In genomic region chr1:6198646-6199297, GRCh38 we compare ENCODE assay signal across 6 cellular contexts. TPM values are rescaled to one million over a fixed set of nuclear protein-coding genes. Genes with fewer than 3 reads are reported as not detected.
A peak's percentile ranks its signal among the peaks of the same experiment; 100 is the strongest.
DNase-seq lines count a peak whose midpoint lies in the region; ATAC-seq, FAIRE-seq and TF ChIP-seq lines count a peak whose summit lies in the region.

No MANE protein-coding gene starts in this region.

- H3K27me3 Mint-ChIP-seq in effector memory CD8-positive, alpha-beta T cell: no peaks in the 10 kb centered on the region

- ATAC-seq in GM19438 (IDR thresholded peaks at IDR 0.05; ENCODE audit: low read depth, unreplicated experiment): peak; percentile 34
- ATAC-seq in effector memory CD8-positive, alpha-beta T cell (replicated peaks): peak; percentile 21

- peak in 1 of 3 experiments; percentile 27 for DNase-seq in effector memory CD8-positive, alpha-beta T cell
- DNase-seq in sigmoid colon: no peak
- DNase-seq in NCI-H2196 (lab: John Stamatoyannopoulos, UW; ENCODE audit: unreplicated experiment): no peak
- DNase-seq in D721Med (ENCODE audit: insufficient read length, low spot score): no peak

- H3K27me3 ChIP-seq in HUES48 (ENCODE audit: control insufficient read depth, insufficient read depth, low read length): no peaks in the 10 kb centered on the region
- H3K27me3 ChIP-seq in sigmoid colon: no peaks in the 10 kb centered on the region

- peaks cover 37 to 40% of the 10 kb centered on the region in 2 donors for H3K4me1 Mint-ChIP-seq in effector memory CD8-positive, alpha-beta T cell (ENCODE audit: low read depth in 2 of 2)

- H3K4me1 ChIP-seq in HUES48 (ENCODE audit: control insufficient read depth, insufficient read depth, low read length) (peaks cover 16% of the 10 kb centered on the region), sigmoid colon (peaks cover 0 to 32% (median 28%) of the 10 kb centered on the region in 4 donors)

- H3K9me3 ChIP-seq in HUES48 (ENCODE audit: control insufficient read depth, insufficient read depth, low read length) (no peaks in the 10 kb centered on the region), sigmoid colon (no peaks in the 10 kb centered on the region)

- H3K27ac ChIP-seq in HUES48 (ENCODE audit: low read depth, low read length) (peak overlapping the region; percentile 91), sigmoid colon (peak overlapping the region; percentile 77 to 85 (median 83))

- peak overlapping the region; percentile 89 for H3K4me3 ChIP-seq in HUES48 (ENCODE audit: low read depth, low read length)
- H3K4me3 ChIP-seq in sigmoid colon: peak overlapping the region; percentile 93 to 100 (median 100)

- no peak for FAIRE-seq in D721Med (lab: Jason Lieb, UNC)

- no peak for TF ChIP-seq POLR2A in sigmoid colon (IDR thresholded peaks at IDR 0.05)

- no peaks in the 10 kb centered on the region for H3K9me3 Mint-ChIP-seq in effector memory CD8-positive, alpha-beta T cell

- peak overlapping the region; percentile 97 for H3K9ac ChIP-seq in HUES48 (ENCODE audit: low read depth, low read length)

- H3K4me3 Mint-ChIP-seq in effector memory CD8-positive, alpha-beta T cell: peak overlapping the region; percentile 87 to 91

- peak overlapping the region; percentile 85 to 93 for H3K27ac Mint-ChIP-seq in effector memory CD8-positive, alpha-beta T cell

- TF ChIP-seq CTCF in sigmoid colon (IDR thresholded peaks at IDR 0.05) (no peak), D721Med (IDR thresholded peaks at IDR 0.05; ENCODE audit: insufficient read depth, missing control alignments) (no peak)

- 0 to 1% methylated on average over 31 of the region's 31 CpGs for WGBS in sigmoid colon, 2 donors

- H3K36me3 ChIP-seq in HUES48 (ENCODE audit: control insufficient read depth, insufficient read depth, low read length) (peaks cover 43% of the 10 kb centered on the region), sigmoid colon (peaks cover 14 to 37% (median 23%) of the 10 kb centered on the region in 4 donors)

- no peak for TF ChIP-seq EP300 in sigmoid colon (IDR thresholded peaks at IDR 0.05)

- H3K36me3 Mint-ChIP-seq in effector memory CD8-positive, alpha-beta T cell (ENCODE audit: insufficient read depth): peaks cover 49% of the 10 kb centered on the region

- intact Hi-C loops in sigmoid colon (cut with DNase I): loop anchor here (2.0 to 5.0 kb wide), 2 partner anchors 36 to 206 kb away; partner anchors contain the start of genes ICMT and NPHP4

RNA-seq across cellular contexts. Expression of gene RPL22, which starts 0.6 kb away (rescaled TPM):
- 100 to 1,000 TPM; 166 to 267 (median 219) TPM for total RNA-seq in sigmoid colon
- 100 to 1,000 TPM; 299 to 443 (median 410) TPM for polyA plus RNA-seq in sigmoid colon

RNA-seq across cellular contexts. Expression of gene RNF207, which starts 7.1 kb away (rescaled TPM):
- total RNA-seq in sigmoid colon: 10 to 100 TPM in 3 of 4 donors, 1 to 10 TPM in 1; 7.8 to 19.1 (median 16.1) TPM
- polyA plus RNA-seq in sigmoid colon: 10 to 100 TPM in 1 of 3 donors, 1 to 10 TPM in 2; 5.3 to 24.3 (median 7.2) TPM

RNA-seq across cellular contexts. Expression of gene CHD5, which starts 18.7 kb away (rescaled TPM):
- total RNA-seq in sigmoid colon: 1 to 10 TPM in 3 of 4 donors, under 1 TPM in 1; 0.49 to 2.8 (median 1.5) TPM
- under 1 TPM in 1 of 3 donors, not detected in 2; 0.80 TPM for polyA plus RNA-seq in sigmoid colon

RNA-seq across cellular contexts. Expression of gene ICMT, which starts 37.0 kb away (rescaled TPM):
- 10 to 100 TPM; 39.2 to 64.9 (median 55.6) TPM for total RNA-seq in sigmoid colon
- 10 to 100 TPM; 19.2 to 34.1 (median 20.3) TPM for polyA plus RNA-seq in sigmoid colon

RNA-seq across cellular contexts. Expression of gene HES3, which starts 45.2 kb away (rescaled TPM):
- not detected for total RNA-seq in sigmoid colon
- polyA plus RNA-seq in sigmoid colon: not detected
